ENCODE assay signal across 16 cellular contexts in genomic region chr3:125918451-125918850, GRCh38. TPM values are rescaled to one million over a fixed set of nuclear protein-coding genes. Genes with fewer than 3 reads are reported as not detected.
"Had no signal": no experiment of that assay in that cellular context is flagged by ENCODE, and none has a peak within 500 bp of the region (broad histone marks: within the 10 kb centered on the region; RNA-seq: fewer than 3 reads in every experiment).

No MANE protein-coding gene starts in this region.

RNA-seq across cellular contexts. Expression of gene ROPN1B, which starts 50.5 kb away (rescaled TPM):
- total RNA-seq: activated CD4-positive, alpha-beta memory T cell treated with anti-CD3 and anti-CD28 coated beads for 36 hours; activated naive CD8-positive, alpha-beta T cell treated with anti-CD3 and anti-CD28 coated beads, Interleukin-2, amount 10 ng/mL, durations not matched to agents 7 days and 5 days; activated T-cell treated with anti-CD3 and anti-CD28 coated beads, Interleukin-2, amount 50 U/mL, for 4 hours; activated T-helper 2 cell treated with anti-CD3 and anti-CD28 coated beads, Interferon-gamma antibody, Interleukin-2, Interleukin-4, amounts not matched to agents 10 μg/mL and 5 μg/mL and 100 μg/mL, durations not matched to agents 14 hours and 24 hours and 36 hours; ascending aorta; endothelial cell of umbilical vein; foreskin keratinocyte; glomerular endothelial cell; kidney epithelial cell; natural killer cell; osteoblast; progenitor cell of endocrine pancreas; subcutaneous adipose tissue; T-helper 1 cell treated with Interleukin-12 subunit alpha and Interleukin-12 subunit beta and Interleukin-4 antibody, amounts not matched to agents 30 ng/mL and 1 ng/mL, for 36 hours; thoracic aorta; vagina had no signal
